Comparison of ENCODE assay signal across 14 cellular contexts in the genomic region with DNA sequence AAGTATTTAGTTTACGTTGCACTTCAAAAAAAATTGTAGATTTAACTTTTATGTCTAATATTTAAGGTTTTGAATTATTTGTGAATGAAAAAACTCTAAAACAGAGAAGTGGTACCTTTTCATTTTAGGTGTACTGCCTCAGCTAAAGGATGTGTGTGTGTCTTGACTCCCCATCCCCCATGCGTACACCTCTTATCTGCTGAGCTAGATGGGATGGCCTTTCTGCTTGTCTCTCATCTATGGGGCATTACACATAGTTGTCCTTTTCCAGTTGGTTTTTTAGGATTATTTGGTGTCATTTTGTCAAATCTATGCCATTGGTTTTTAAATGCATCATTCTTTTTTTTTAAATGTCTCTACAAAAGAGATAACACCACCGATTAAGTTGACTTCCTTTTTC.
DNase-seq lines count a peak whose midpoint lies in the region; ATAC-seq, FAIRE-seq and TF ChIP-seq lines count a peak whose summit lies in the region.
"Had no signal": no experiment of that assay in that cellular context is flagged by ENCODE, and none has a peak within 500 bp of the region (broad histone marks: within the 10 kb centered on the region; RNA-seq: fewer than 3 reads in every experiment).

No MANE protein-coding gene starts in this region.

- H2AK5ac ChIP-seq in IMR-90 (ENCODE audit: low read depth, low read length), result no peak overlapping the region

- peaks cover 28 to 77% of the 10 kb centered on the region in 2 experiments for H3K79me1 ChIP-seq in IMR-90 (ENCODE audit: low read depth in 1 of 2, low read length in 2 of 2)

- peaks cover 17% of the 10 kb centered on the region for H3K4me1 ChIP-seq in IMR-90 (ENCODE audit: control insufficient read depth, insufficient read depth, low read length)
- peaks cover 72% of the 10 kb centered on the region for H3K4me1 ChIP-seq in RWPE2 (ENCODE audit: insufficient read depth, poor library complexity, severe bottlenecking)
- peaks cover 57% of the 10 kb centered on the region for H3K4me1 ChIP-seq in osteoblast (ENCODE audit: insufficient read depth, low read length)
- peaks cover 13% of the 10 kb centered on the region for H3K4me1 ChIP-seq in CD8-positive, alpha-beta T cell (ENCODE audit: insufficient read depth, low read length)

- H2BK15ac ChIP-seq in IMR-90 (ENCODE audit: low read depth, low read length), result no peak overlapping the region

- peak overlapping the region in 5 of 6 donors; percentile 61 to 86 (median 70) for H3K27ac Mint-ChIP-seq in immature natural killer cell
- no peak overlapping the region for H3K27ac Mint-ChIP-seq in CD8-positive, alpha-beta T cell
- H3K27ac Mint-ChIP-seq: CD8-positive, alpha-beta memory T cell; HFFc6 had no signal

- H3K18ac ChIP-seq in IMR-90 (ENCODE audit: low read depth, low read length), result no peak overlapping the region

- no peak for TF ChIP-seq POLR2A in IMR-90 (IDR thresholded peaks at IDR 0.05; ENCODE audit: low read depth, low read length)

- no peak overlapping the region for H2BK20ac ChIP-seq in IMR-90 (ENCODE audit: low read depth, low read length)

- peaks cover 16% of the 10 kb centered on the region for H3K9me1 ChIP-seq in IMR-90 (ENCODE audit: insufficient read depth, low read length)

- peaks cover 94% of the 10 kb centered on the region for H3K79me2 ChIP-seq in osteoblast (ENCODE audit: insufficient read depth, low read length)

- no peak overlapping the region for H2BK5ac ChIP-seq in IMR-90 (ENCODE audit: low read depth, low read length, poor library complexity, severe bottlenecking)

- H3K14ac ChIP-seq in IMR-90 (replicated peaks; ENCODE audit: low read depth, low read length), result no peak overlapping the region

- no peak for FAIRE-seq in urothelium cell line (lab: Jason Lieb, UNC)
- FAIRE-seq: A204.1, H1 had no signal

- dilution Hi-C loops in IMR-90 (cut with HindIII; ENCODE audit: low sequenced_read_pairs, unreplicated experiment), result no loop called here

- H3K27ac ChIP-seq in IMR-90 (ENCODE audit: insufficient read depth, low read length) (no peak overlapping the region), RWPE2 (ENCODE audit: poor library complexity, severe bottlenecking) (peak overlapping the region; percentile 98), osteoblast (ENCODE audit: low read depth, low read length) (peak overlapping the region; percentile 5)
- H3K27ac ChIP-seq in CD8-positive, alpha-beta T cell (ENCODE audit: low read depth, low read length), result no peak overlapping the region

- H3K9me3 ChIP-seq in IMR-90 (ENCODE audit: control insufficient read depth, insufficient read depth, low read length), result no peaks in the 10 kb centered on the region
- peaks cover 2% of the 10 kb centered on the region for H3K9me3 ChIP-seq in RWPE2 (ENCODE audit: severe bottlenecking)
- no peaks in the 10 kb centered on the region for H3K9me3 ChIP-seq in osteoblast (ENCODE audit: low read depth, low read length)
- H3K9me3 ChIP-seq in CD8-positive, alpha-beta T cell (ENCODE audit: low read length), result no peaks in the 10 kb centered on the region

- H3K23ac ChIP-seq in IMR-90 (ENCODE audit: low read depth, low read length), result peak overlapping the region; percentile 46; the same call in 1 of the 2 replicates

- intact Hi-C loops in IMR-90 (cut with micrococcal nuclease), result no loop called here
- intact Hi-C loops in CD8-positive, alpha-beta T cell (cut with DNase I, micrococcal nuclease), result no loop called here

- no peak overlapping the region for H3K4me2 ChIP-seq in IMR-90 (ENCODE audit: low read depth, low read length)
- H3K4me2 ChIP-seq in osteoblast (ENCODE audit: insufficient read depth, low read length), result no peak overlapping the region

- no peaks in the 10 kb centered on the region for H3K27me3 ChIP-seq in IMR-90 (ENCODE audit: control insufficient read depth, insufficient read depth, low read length)
- no peaks in the 10 kb centered on the region for H3K27me3 ChIP-seq in RWPE2 (ENCODE audit: insufficient read depth, poor library complexity, severe bottlenecking)
- H3K27me3 ChIP-seq in osteoblast (ENCODE audit: insufficient read depth, low read length), result no peaks in the 10 kb centered on the region
- no peaks in the 10 kb centered on the region for H3K27me3 ChIP-seq in CD8-positive, alpha-beta T cell (ENCODE audit: insufficient read depth, low read length)

- TF ChIP-seq CTCF in IMR-90 (conservative IDR thresholded peaks at IDR 0.05; ENCODE audit: low read depth, low read length), result no peak
- TF ChIP-seq CTCF in RWPE2 (IDR thresholded peaks at IDR 0.05; ENCODE audit: poor library complexity, severe bottlenecking), result no peak
- TF ChIP-seq CTCF in osteoblast (IDR thresholded peaks at IDR 0.05; ENCODE audit: extremely low read depth, low read depth, low read length), result no peak
- TF ChIP-seq CTCF in CD8-positive, alpha-beta T cell (IDR thresholded peaks at IDR 0.05), result no peak

- no peak overlapping the region for H2AK9ac ChIP-seq in IMR-90 (replicated peaks; ENCODE audit: low read depth, low read length, poor library complexity)

- no peak overlapping the region for H4K5ac ChIP-seq in IMR-90 (ENCODE audit: low read depth, low read length)

- peaks cover 0 to 3% (median 0%) of the 10 kb centered on the region in 3 donors for H3K36me3 Mint-ChIP-seq in immature natural killer cell
- H3K36me3 Mint-ChIP-seq in CD8-positive, alpha-beta T cell, result no peaks in the 10 kb centered on the region

- in situ Hi-C loops in IMR-90 (cut with MboI; ENCODE audit: low sequenced_read_pairs), result no loop called here

- no CpG with 5 or more reads among the region's 3 CpGs for WGBS in IMR-90 (ENCODE audit: extremely low coverage in 2 of 2, insufficient read length in 1 of 2), 2 experiments

- peaks cover 0 to 10% (median 2%) of the 10 kb centered on the region in 3 donors for H3K27me3 Mint-ChIP-seq in immature natural killer cell (ENCODE audit: low read depth in 3 of 3)
- H3K27me3 Mint-ChIP-seq in CD8-positive, alpha-beta T cell (ENCODE audit: low read depth), result no peaks in the 10 kb centered on the region
- H3K27me3 Mint-ChIP-seq: CD8-positive, alpha-beta memory T cell had no signal

- peaks cover 3% of the 10 kb centered on the region; the same call in 1 of the 2 replicates for H3K36me3 ChIP-seq in IMR-90 (ENCODE audit: control insufficient read depth, insufficient read depth, low read length)
- peaks cover 22% of the 10 kb centered on the region for H3K36me3 ChIP-seq in RWPE2 (ENCODE audit: low read depth)
- H3K36me3 ChIP-seq in osteoblast (ENCODE audit: insufficient read depth, low read length), result peaks cover 12% of the 10 kb centered on the region
- no peaks in the 10 kb centered on the region for H3K36me3 ChIP-seq in CD8-positive, alpha-beta T cell (ENCODE audit: insufficient read depth, low read length)

- H3K4ac ChIP-seq in IMR-90 (ENCODE audit: low read depth, low read length), result no peak overlapping the region

- no peak overlapping the region for H2AFZ ChIP-seq in IMR-90 (replicated peaks; ENCODE audit: low read length, poor library complexity)
- H2AFZ ChIP-seq in osteoblast (ENCODE audit: low read length), result no peak overlapping the region

- no peak overlapping the region for H2BK120ac ChIP-seq in IMR-90 (ENCODE audit: low read depth, low read length)

- DNase-seq in IMR-90, result no peak
- no peak for DNase-seq in RWPE2 (ENCODE audit: low spot score)
- no peak for DNase-seq in immature natural killer cell
- no peak for DNase-seq in osteoblast (ENCODE audit: insufficient read length, low spot score, missing footprints)
- no peak for DNase-seq in urothelium cell line (ENCODE audit: low spot score)
- DNase-seq in COLO829 (ENCODE audit: low spot score), result no peak
- no peak for DNase-seq in CD8-positive, alpha-beta T cell
- DNase-seq: CD8-positive, alpha-beta memory T cell; DMS 273 treated with DMSO at 0.1 percent for 48 hours; HCEC 1CT; HFFc6 had no signal

- CTCF ChIA-PET in IMR-90 (lab: Yijun Ruan, JAX), result interaction anchor here (0.6 kb wide), 1 partner anchor 8 kb away, joined by 3 read pairs; no protein-coding TSS in a partner anchor
- CTCF ChIA-PET in CD8-positive, alpha-beta T cell (lab: Charles Lee), result interaction anchor here (0.9 kb wide), 1 partner anchor 9 kb away, joined by 3 read pairs; no protein-coding TSS in a partner anchor

- no peak for TF ChIP-seq RAD21 in IMR-90 (IDR thresholded peaks at IDR 0.05; ENCODE audit: low read length)

- no peak overlapping the region for H4K8ac ChIP-seq in IMR-90 (ENCODE audit: low read depth in 2 of 2, low read length in 2 of 2)

- no peak overlapping the region for H3K9ac ChIP-seq in IMR-90 (ENCODE audit: low read depth, low read length)

- no TSS peak for BruUV-seq in IMR-90 (replicated peaks; lab: Mats Ljungman, UMichigan)

- no peak overlapping the region for H4K91ac ChIP-seq in IMR-90 (ENCODE audit: insufficient read depth, low read depth, low read length)

- POLR2A ChIA-PET in IMR-90 (lab: Charles Lee; ENCODE audit: unreplicated experiment), result no interaction called here
- POLR2A ChIA-PET in CD8-positive, alpha-beta T cell (lab: Charles Lee), result no interaction called here

- H4K20me1 ChIP-seq in IMR-90 (ENCODE audit: insufficient read depth, low read length) (peaks cover 53% of the 10 kb centered on the region), osteoblast (ENCODE audit: insufficient read depth, low read length) (peaks cover 23% of the 10 kb centered on the region)

- H3K9me3 Mint-ChIP-seq in immature natural killer cell, result no peaks in the 10 kb centered on the region
- no peaks in the 10 kb centered on the region for H3K9me3 Mint-ChIP-seq in CD8-positive, alpha-beta T cell
- H3K9me3 Mint-ChIP-seq: CD8-positive, alpha-beta memory T cell had no signal

- peak overlapping the region in 2 of 5 donors; percentile 47 to 48 for H3K4me3 Mint-ChIP-seq in immature natural killer cell
- H3K4me3 Mint-ChIP-seq in CD8-positive, alpha-beta T cell, result no peak overlapping the region
- H3K4me3 Mint-ChIP-seq: CD14-positive monocyte; CD8-positive, alpha-beta memory T cell; HFFc6 had no signal

- H3K4me1 Mint-ChIP-seq in immature natural killer cell, result peaks cover 93 to 97% of the 10 kb centered on the region in 2 donors
- peaks cover 34% of the 10 kb centered on the region for H3K4me1 Mint-ChIP-seq in CD8-positive, alpha-beta T cell (ENCODE audit: low read depth)

- no peak overlapping the region for H3K56ac ChIP-seq in IMR-90 (ENCODE audit: extremely low read depth, insufficient read depth, low read length)

- H3K4me3 ChIP-seq in IMR-90 (ENCODE audit: insufficient read depth, low read depth, low read length), result no peak overlapping the region
- no peak overlapping the region for H3K4me3 ChIP-seq in RWPE2 (ENCODE audit: severe bottlenecking)
- no peak overlapping the region for H3K4me3 ChIP-seq in osteoblast (ENCODE audit: insufficient read depth, low read length)
- H3K4me3 ChIP-seq in CD8-positive, alpha-beta T cell (ENCODE audit: low read depth, low read length), result no peak overlapping the region

- ATAC-seq in IMR-90 (ENCODE audit: low read depth) (no peak), RWPE2 (ENCODE audit: low read depth) (no peak)
- ATAC-seq in CD8-positive, alpha-beta T cell, result no peak

TF ChIP-seq in IMR-90, 13 proteins besides CTCF, POLR2A, EP300 and RAD21 (continues in another document):
- no peak for TF ChIP-seq RFX5 (IDR thresholded peaks at IDR 0.05; ENCODE audit: low read depth, low read length)

Comparison
In these comparisons a context has a peak if more than half of its experiments do, and no peak if none do; other contexts are left out.
1. H3K27ac ChIP-seq: peak in RWPE2 (single experiment) and osteoblast (single experiment); none in IMR-90 (single experiment) and CD8-positive, alpha-beta T cell (single experiment).